In genomic region chr3:14124615-14125192, GRCh38 we compare ENCODE assay signal across 8 cellular contexts. TPM values are rescaled to one million over a fixed set of nuclear protein-coding genes. Genes with fewer than 3 reads are reported as not detected.
A peak's percentile ranks its signal among the peaks of the same experiment; 100 is the strongest.
DNase-seq lines count a peak whose midpoint lies in the region; ATAC-seq and TF ChIP-seq lines count a peak whose summit lies in the region.

Gene CHCHD4 (minus strand): TSS chr3:14124870. CDS start chr3:14124676, 194 bp downstream.
Gene TMEM43 (plus strand): TSS chr3:14125052. CDS start chr3:14125194, 142 bp downstream.

- H3K27ac Mint-ChIP-seq in chondrocyte (ENCODE audit: unreplicated experiment) = peak within 1 kb of the TSS; percentile 98

- no peaks in the 10 kb centered on the region for H3K9me3 Mint-ChIP-seq in chondrocyte (ENCODE audit: low read depth)

- H3K4me1 Mint-ChIP-seq in chondrocyte (ENCODE audit: low read depth) = peaks cover 38% of the 10 kb centered on the region

- TF ChIP-seq CTCF in chondrocyte (IDR thresholded peaks at IDR 0.05) = peak; percentile 10

- peak; percentile 85 for ATAC-seq in HG03432 (IDR thresholded peaks at IDR 0.05; ENCODE audit: unreplicated experiment)

- peaks cover 14% of the 10 kb centered on the region for H3K36me3 Mint-ChIP-seq in chondrocyte (ENCODE audit: low read depth)

- H3K4me3 Mint-ChIP-seq in chondrocyte (ENCODE audit: unreplicated experiment) = peak within 1 kb of the TSS; percentile 93

- DNase-seq in AG20443 (ENCODE audit: low spot score) = peak; percentile 99
- peak; percentile 83 for DNase-seq in NCI-H510A (lab: John Stamatoyannopoulos, UW)
- peak; percentile 92 to 94 for DNase-seq in activated CD4-positive, alpha-beta T cell treated with anti-CD3 and anti-CD28 coated beads for 24 hours (ENCODE audit: low read depth in 2 of 2)
- DNase-seq in chondrocyte (ENCODE audit: low spot score) = peak; percentile 100
- DNase-seq in kidney glomerular epithelial cell (lab: John Stamatoyannopoulos, UW) = peak; percentile 96
- DNase-seq in stimulated activated CD4-positive, alpha-beta T cell treated with anti-CD3 and anti-CD28 coated beads, Interleukin-1b, Interleukin-23, amount 100 ng/mL, for 1 hour (ENCODE audit: low read depth in 2 of 2) = peak; percentile 90 to 96

- peak; percentile 59 for TF ChIP-seq POLR2A in GM19099 (IDR thresholded peaks at IDR 0.05; ENCODE audit: extremely low read depth, insufficient read length, low read depth)

- H3K27me3 Mint-ChIP-seq in chondrocyte (ENCODE audit: low read depth) = no peaks in the 10 kb centered on the region

RNA-seq across cellular contexts. Expression of gene CHCHD4, which starts in this region (rescaled TPM):
- total RNA-seq in chondrocyte = 6.1 to 8.1 TPM (median 7.2 TPM) in 3 replicates

RNA-seq across cellular contexts. Expression of gene TMEM43, which starts in this region (rescaled TPM):
- total RNA-seq in chondrocyte = 83.4 to 89.1 TPM (median 84.9 TPM) in 3 replicates

Comparison
In these comparisons a context has a peak if more than half of its experiments do, and no peak if none do; other contexts are left out.
1. Peak in every context shown above with its lines: DNase-seq and ATAC-seq.